In genomic region chr15:72229076-72229946, GRCh38 we compare ENCODE assay signal across 8 cellular contexts. TPM values are rescaled to one million over a fixed set of nuclear protein-coding genes. Genes with fewer than 3 reads are reported as not detected.
DNase-seq lines count a peak whose midpoint lies in the region; ATAC-seq and TF ChIP-seq lines count a peak whose summit lies in the region.

No MANE protein-coding gene starts in this region.

- TF ChIP-seq EP300 in upper lobe of left lung (IDR thresholded peaks at IDR 0.05), result no peak

- H3K36me3 Mint-ChIP-seq in naive B cell, result peaks cover 0 to 8% of the 10 kb centered on the region in 2 donors

- TF ChIP-seq POLR2A in upper lobe of left lung (IDR thresholded peaks at IDR 0.05), result no peak

- whole genome bisulfite sequencing in upper lobe of left lung, 2 donors, result 14 to 15% methylated on average over 25 of the region's 25 CpGs

- H3K36me3 ChIP-seq in right atrium auricular region (no peaks in the 10 kb centered on the region), WERI-Rb-1 (peaks cover 56% of the 10 kb centered on the region), duodenal mucosa (ENCODE audit: control insufficient read depth in 1 of 2, insufficient read depth in 2 of 2, low read length in 2 of 2) (peaks cover 0 to 3% of the 10 kb centered on the region in 2 donors), upper lobe of left lung (no peaks in the 10 kb centered on the region)

- H3K27ac ChIP-seq in right atrium auricular region (peak overlapping the region; percentile 98), WERI-Rb-1 (peak overlapping the region; percentile 97), duodenal mucosa (ENCODE audit: low read depth, low read length) (peak overlapping the region; percentile 94), upper lobe of left lung (peak overlapping the region; percentile 94 to 99 (median 96))

- H3K4me1 ChIP-seq in right atrium auricular region (peaks cover 0 to 53% of the 10 kb centered on the region in 2 donors), duodenal mucosa (ENCODE audit: control insufficient read depth in 1 of 2, insufficient read depth in 2 of 2, low read length in 2 of 2) (peaks cover 37 to 44% of the 10 kb centered on the region in 2 donors), upper lobe of left lung (peaks cover 42 to 57% (median 50%) of the 10 kb centered on the region in 4 donors)

- H3K9me3 ChIP-seq in right atrium auricular region, result no peaks in the 10 kb centered on the region
- no peaks in the 10 kb centered on the region for H3K9me3 ChIP-seq in WERI-Rb-1 (ENCODE audit: severe bottlenecking)
- H3K9me3 ChIP-seq in duodenal mucosa (ENCODE audit: control insufficient read depth in 1 of 2, low read length in 2 of 2), result no peaks in the 10 kb centered on the region
- H3K9me3 ChIP-seq in upper lobe of left lung, result no peaks in the 10 kb centered on the region

- no peaks in the 10 kb centered on the region for H3K27me3 Mint-ChIP-seq in naive B cell

- H3K27ac Mint-ChIP-seq in naive B cell, result peak overlapping the region; percentile 95 to 98 (median 98)

- ATAC-seq in left cardiac atrium, result no peak
- peak; percentile 4 for ATAC-seq in naive B cell (ENCODE audit: low read depth in 2 of 2)
- ATAC-seq in upper lobe of left lung (ENCODE audit: low FRiP score in 2 of 2), result no peak
- ATAC-seq in HG02884 (IDR thresholded peaks at IDR 0.05; ENCODE audit: unreplicated experiment), result no peak

- DNase-seq in right atrium auricular region (ENCODE audit: low spot score) (no peak), left cardiac atrium (no peak), WERI-Rb-1 (no peak), naive B cell (peak; percentile 37), upper lobe of left lung (no peak), cortex of kidney (lab: John Stamatoyannopoulos, UW) (no peak)

- peak overlapping the region; percentile 76 to 92 for H3K9ac ChIP-seq in duodenal mucosa (ENCODE audit: low read depth in 1 of 2, low read length in 2 of 2)

- H3K4me3 Mint-ChIP-seq in naive B cell, result peak overlapping the region; percentile 84 to 99 (median 94)

- intact Hi-C loops in left cardiac atrium (cut with DNase I), result no loop called here

- no peaks in the 10 kb centered on the region for H3K27me3 ChIP-seq in right atrium auricular region
- H3K27me3 ChIP-seq in WERI-Rb-1 (ENCODE audit: insufficient read depth, low read depth, severe bottlenecking), result no peaks in the 10 kb centered on the region
- H3K27me3 ChIP-seq in duodenal mucosa (ENCODE audit: control insufficient read depth in 1 of 2, insufficient read depth in 2 of 2, low read length in 2 of 2), result no peaks in the 10 kb centered on the region
- H3K27me3 ChIP-seq in upper lobe of left lung, result no peaks in the 10 kb centered on the region

- peak overlapping the region; percentile 89 to 96 for H3K4me3 ChIP-seq in right atrium auricular region
- H3K4me3 ChIP-seq in WERI-Rb-1 (ENCODE audit: low read depth, low read length), result peak overlapping the region; percentile 84
- H3K4me3 ChIP-seq in duodenal mucosa (ENCODE audit: low read depth in 1 of 2, low read length in 2 of 2), result peak overlapping the region; percentile 94 to 97
- H3K4me3 ChIP-seq in upper lobe of left lung, result peak overlapping the region; percentile 83 to 100 (median 93)

- peaks cover 50 to 61% (median 58%) of the 10 kb centered on the region in 3 donors for H3K4me1 Mint-ChIP-seq in naive B cell

- no peaks in the 10 kb centered on the region for H3K9me3 Mint-ChIP-seq in naive B cell

- no peak for TF ChIP-seq CTCF in right atrium auricular region (IDR thresholded peaks at IDR 0.05)
- TF ChIP-seq CTCF in WERI-Rb-1 (IDR thresholded peaks at IDR 0.05; ENCODE audit: low read depth, low read length), result no peak
- TF ChIP-seq CTCF in upper lobe of left lung (IDR thresholded peaks at IDR 0.05), result no peak

RNA-seq across cellular contexts. Expression of gene PKM, which starts 1.7 kb away (rescaled TPM):
- 100 to 1,000 TPM; 538 to 934 TPM for total RNA-seq in right atrium auricular region
- total RNA-seq in left cardiac atrium, result 1,000 to 10,000 TPM in 1 of 2 donors, 100 to 1,000 TPM in 1; 881 to 1,100 TPM
- 100 to 1,000 TPM; 175 to 319 (median 227) TPM for polyA plus RNA-seq in naive B cell (ENCODE audit: low read depth in 6 of 6)
- 100 to 1,000 TPM; 278 to 569 (median 393) TPM for total RNA-seq in upper lobe of left lung

RNA-seq across cellular contexts. Expression of gene GRAMD2A, which starts 31.7 kb away (rescaled TPM):
- under 1 TPM in 1 of 2 donors, not detected in 1; 0.83 TPM for total RNA-seq in right atrium auricular region
- not detected for total RNA-seq in left cardiac atrium
- not detected for polyA plus RNA-seq in naive B cell (ENCODE audit: low read depth in 6 of 6)
- total RNA-seq in upper lobe of left lung, result 10 to 100 TPM; 26.7 to 52.4 (median 32.9) TPM

RNA-seq across cellular contexts. Expression of gene PARP6, which starts 43.0 kb away (rescaled TPM):
- total RNA-seq in right atrium auricular region (10 to 100 TPM; 29.9 to 44.1 TPM), left cardiac atrium (10 to 100 TPM; 30.4 to 36.0 TPM), upper lobe of left lung (100 to 1,000 TPM in 1 of 6 donors, 10 to 100 TPM in 5; 54.9 to 140 (median 71.4) TPM)
- polyA plus RNA-seq in naive B cell (ENCODE audit: low read depth in 6 of 6), result 10 to 100 TPM; 22.5 to 55.4 (median 28.4) TPM

Comparison
In these comparisons a context has a peak if more than half of its experiments do, and no peak if none do; other contexts are left out.
1. ATAC-seq: peak in naive B cell (2 of 2); none in left cardiac atrium (0 of 2), upper lobe of left lung (0 of 2) and HG02884 (single experiment).
2. RNA of gene GRAMD2A, which starts 31.7 kb away (total RNA-seq): 26.7 to 52.4 TPM in upper lobe of left lung; 0.83 TPM in right atrium auricular region and not detected in left cardiac atrium; every median in the first group is over 10 times any median in the second.
3. Peak in every context shown above with its lines, with median percentiles within 50 percentile points of each other: H3K27ac ChIP-seq and H3K4me3 ChIP-seq.